Comparison of ENCODE assay signal across 8 cellular contexts in genomic region chr2:9473985-9474360, GRCh38. TPM values are rescaled to one million over a fixed set of nuclear protein-coding genes. Genes with fewer than 3 reads are reported as not detected.
DNase-seq lines count a peak whose midpoint lies in the region; ATAC-seq and TF ChIP-seq lines count a peak whose summit lies in the region.

No MANE protein-coding gene starts in this region.

- no peak for TF ChIP-seq CTCF in A673 (conservative IDR thresholded peaks at IDR 0.05; ENCODE audit: low read depth, low read length)

- POLR2A ChIA-PET in A673 (lab: Charles Lee; ENCODE audit: low non-redundant PET) = no interaction called here

- ATAC-seq in GM19463 (IDR thresholded peaks at IDR 0.05; ENCODE audit: unreplicated experiment) = peak; percentile 8

- no peaks in the 10 kb centered on the region for H3K27me3 ChIP-seq in A673 (replicated peaks; ENCODE audit: insufficient read depth, low read depth, low read length, poor library complexity)

- CTCF ChIA-PET in A673 (lab: Charles Lee) = no interaction called here

- peak; percentile 25 for DNase-seq in A673 (ENCODE audit: low spot score)
- peak; percentile 58 for DNase-seq in activated T-helper 1 cell treated with Interleukin-2 at 50 U/mL for 16 hours (ENCODE audit: low read depth)
- peak; percentile 23 for DNase-seq in fibroblast of peridontal ligament (ENCODE audit: extremely low read depth)
- peak; percentile 59 for DNase-seq in occipital lobe (lab: John Stamatoyannopoulos, UW)
- DNase-seq in A172 (ENCODE audit: low spot score) = no peak

- H3K9me3 ChIP-seq in A673 (ENCODE audit: low read depth, low read length, poor library complexity, severe bottlenecking) (no peaks in the 10 kb centered on the region), KOPT-K1 (ENCODE audit: insufficient read depth, low read length, poor library complexity, severe bottlenecking) (no peaks in the 10 kb centered on the region)

- H3K4me1 ChIP-seq in A673 (ENCODE audit: insufficient read depth, low read length, poor library complexity, severe bottlenecking) = no peaks in the 10 kb centered on the region

- H3K4me3 ChIP-seq in A673 (ENCODE audit: low read depth, low read length, poor library complexity, severe bottlenecking) = peak overlapping the region; percentile 99

- peaks cover 31% of the 10 kb centered on the region for H3K36me3 ChIP-seq in A673 (ENCODE audit: insufficient read depth, low read length, poor library complexity, severe bottlenecking)
- peaks cover 55% of the 10 kb centered on the region for H3K36me3 ChIP-seq in KOPT-K1 (ENCODE audit: insufficient read depth, low read length)

- intact Hi-C loops in A673 (cut with micrococcal nuclease; ENCODE audit: unreplicated experiment) = no loop called here

- H3K27ac ChIP-seq in A673 (ENCODE audit: low read depth, low read length, poor library complexity, severe bottlenecking) (peak overlapping the region; percentile 85), KOPT-K1 (ENCODE audit: low read depth, low read length, poor library complexity, severe bottlenecking) (peak overlapping the region; percentile 73), temporal lobe (ENCODE audit: low read depth, low read length) (peak overlapping the region; percentile 80)

- no TSS peak for BruUV-seq in A673 (replicated peaks; lab: Mats Ljungman, UMichigan)

RNA-seq across cellular contexts. Expression of gene IAH1, which starts 0.4 kb away (rescaled TPM):
- total RNA-seq in A673 (2021) (54.9 and 55.3 TPM in 2 replicates), occipital lobe (78.1 TPM), temporal lobe (49.2 TPM)
- total RNA-seq in A172 (2014; rRNA removed; shearing (Covaris generic)) = 23.4 and 36.0 TPM in 2 replicates

RNA-seq across cellular contexts. Expression of gene CPSF3, which starts 50.5 kb away (rescaled TPM):
- total RNA-seq in A673 (2021) (86.8 and 87.2 TPM in 2 replicates), occipital lobe (34.6 TPM), temporal lobe (38.8 TPM)
- 104 and 112 TPM in 2 replicates for total RNA-seq in A172 (2014; rRNA removed; shearing (Covaris generic))

RNA-seq across cellular contexts. Expression of gene ITGB1BP1, which starts 50.6 kb away (rescaled TPM):
- total RNA-seq in A673 (2021) (115 and 138 TPM in 2 replicates), occipital lobe (60.7 TPM), temporal lobe (50.4 TPM)
- 93.1 and 115 TPM in 2 replicates for total RNA-seq in A172 (2014; rRNA removed; shearing (Covaris generic))
